Comparison of ENCODE assay signal across 8 cellular contexts in genomic region chr19:1862068-1862423, GRCh38. TPM values are rescaled to one million over a fixed set of nuclear protein-coding genes. Genes with fewer than 3 reads are reported as not detected.
A peak's percentile ranks its signal among the peaks of the same experiment; 100 is the strongest.
DNase-seq lines count a peak whose midpoint lies in the region; ATAC-seq and TF ChIP-seq lines count a peak whose summit lies in the region.

No MANE protein-coding gene starts in this region.

- TF ChIP-seq CTCF in GM12875 (IDR thresholded peaks at IDR 0.05; ENCODE audit: borderline replicate concordance, insufficient read depth, low read depth, low read length) = no peak
- no peak for TF ChIP-seq CTCF in RWPE2 (IDR thresholded peaks at IDR 0.05; ENCODE audit: poor library complexity, severe bottlenecking)
- no peak for TF ChIP-seq CTCF in fibroblast of pulmonary artery (IDR thresholded peaks at IDR 0.05; ENCODE audit: low read length, missing control alignments)
- no peak for TF ChIP-seq CTCF in sigmoid colon (IDR thresholded peaks at IDR 0.05)

- no peak for DNase-seq in RWPE2 (ENCODE audit: low spot score)
- DNase-seq in fibroblast of pulmonary artery (ENCODE audit: low read depth) = no peak
- DNase-seq in sigmoid colon = no peak
- no peak for DNase-seq in cerebellar cortex (ENCODE audit: low spot score)
- DNase-seq in NCI-H1694 treated with DMSO at 0.1 percent for 48 hours (lab: John Stamatoyannopoulos, UW) = no peak
- no peak for DNase-seq in DMS53 (lab: John Stamatoyannopoulos, UW)
- no peak for DNase-seq in AML-193 (lab: John Stamatoyannopoulos, UW)

- H3K27me3 ChIP-seq in RWPE2 (ENCODE audit: insufficient read depth, poor library complexity, severe bottlenecking) (no peaks in the 10 kb centered on the region), sigmoid colon (peaks cover 0 to 38% (median 9%) of the 10 kb centered on the region in 3 donors)

- no peaks in the 10 kb centered on the region for H3K36me3 ChIP-seq in RWPE2 (ENCODE audit: low read depth)
- no peaks in the 10 kb centered on the region for H3K36me3 ChIP-seq in sigmoid colon

- TF ChIP-seq EP300 in sigmoid colon (IDR thresholded peaks at IDR 0.05) = no peak

- H3K9me3 ChIP-seq in RWPE2 (ENCODE audit: severe bottlenecking) (no peaks in the 10 kb centered on the region), sigmoid colon (no peaks in the 10 kb centered on the region)

- H3K4me3 ChIP-seq in GM12875 (ENCODE audit: low read depth, low read length) = peak overlapping the region; percentile 86
- peak overlapping the region; percentile 61 for H3K4me3 ChIP-seq in RWPE2 (ENCODE audit: severe bottlenecking)
- peak overlapping the region; percentile 69 for H3K4me3 ChIP-seq in fibroblast of pulmonary artery (replicated peaks; ENCODE audit: low read depth, low read length)
- H3K4me3 ChIP-seq in sigmoid colon = peak overlapping the region; percentile 31 to 80 (median 74)

- ATAC-seq in RWPE2 (ENCODE audit: low read depth) = no peak

- WGBS in sigmoid colon, 2 donors = 1 to 4% methylated on average over 21 of the region's 21 CpGs

- no peak for TF ChIP-seq POLR2A in sigmoid colon (IDR thresholded peaks at IDR 0.05)

- peaks cover 23% of the 10 kb centered on the region for H3K4me1 ChIP-seq in RWPE2 (ENCODE audit: insufficient read depth, poor library complexity, severe bottlenecking)
- peaks cover 0 to 65% (median 55%) of the 10 kb centered on the region in 4 donors for H3K4me1 ChIP-seq in sigmoid colon

- intact Hi-C loops in sigmoid colon (cut with DNase I) = loop anchor here (5.0 kb wide), 1 partner anchor 235 kb away; the partner anchor contains the start of genes IZUMO4 and MOB3A

- H3K27ac ChIP-seq in RWPE2 (ENCODE audit: poor library complexity, severe bottlenecking) (peak overlapping the region; percentile 82), sigmoid colon (peak overlapping the region; percentile 57 to 84 (median 83))

RNA-seq across cellular contexts. Expression of gene KLF16, which starts 1.3 kb away (rescaled TPM):
- total RNA-seq in sigmoid colon = 10 to 100 TPM in 1 of 4 donors, 1 to 10 TPM in 3; 2.1 to 10.3 (median 4.4) TPM
- polyA plus RNA-seq in sigmoid colon = 10 to 100 TPM in 2 of 3 donors, 1 to 10 TPM in 1; 8.4 to 20.5 (median 12.5) TPM

RNA-seq across cellular contexts. Expression of gene REXO1, which starts 13.8 kb away (rescaled TPM):
- 10 to 100 TPM in 2 of 4 donors, 1 to 10 TPM in 2; 8.6 to 61.8 (median 13.1) TPM for total RNA-seq in sigmoid colon
- 10 to 100 TPM in 2 of 3 donors, 1 to 10 TPM in 1; 9.0 to 34.6 (median 11.1) TPM for polyA plus RNA-seq in sigmoid colon

RNA-seq across cellular contexts. Expression of gene ABHD17A, which starts 23.2 kb away (rescaled TPM):
- 10 to 100 TPM; 86.6 to 97.1 (median 92.7) TPM for total RNA-seq in sigmoid colon
- 10 to 100 TPM; 60.7 to 76.3 (median 69.4) TPM for polyA plus RNA-seq in sigmoid colon

RNA-seq across cellular contexts. Expression of gene ADAT3, which starts 43.2 kb away (rescaled TPM):
- 1 to 10 TPM in 2 of 4 donors, under 1 TPM in 2; 0.33 to 6.2 (median 1.5) TPM for total RNA-seq in sigmoid colon
- 10 to 100 TPM in 2 of 3 donors, 1 to 10 TPM in 1; 6.6 to 17.4 (median 13.2) TPM for polyA plus RNA-seq in sigmoid colon

RNA-seq across cellular contexts. Expression of gene SCAMP4, which starts 43.2 kb away (rescaled TPM):
- total RNA-seq in sigmoid colon = 10 to 100 TPM; 25.8 to 47.0 (median 31.0) TPM
- polyA plus RNA-seq in sigmoid colon = 10 to 100 TPM; 14.4 to 55.4 (median 16.6) TPM
